In genomic region chr11:41446566-41446965, GRCh38 we compare ENCODE assay signal across 1 cellular context.
TF ChIP-seq lines count a peak whose summit lies in the region.

No MANE protein-coding gene starts in this region.

TF ChIP-seq in HepG2, 621 proteins besides CTCF, POLR2A, EP300 and RAD21:
- TF ChIP-seq ATF7 (IDR thresholded peaks at IDR 0.05) = peak; percentile 27; the same call in 1 of the 2 replicates
- TF ChIP-seq ATF7 (CRISPR knock-in tag; IDR thresholded peaks at IDR 0.05) = no peak
- TF ChIP-seq TBX2 (CRISPR knock-in tag; IDR thresholded peaks at IDR 0.05; ENCODE audit: borderline replicate concordance) = no peak
